1 cellular context compared by ENCODE assay signal in genomic region chr14:20698018-20698329, GRCh38.
TF ChIP-seq lines count a peak whose summit lies in the region.

No MANE protein-coding gene starts in this region.

TF ChIP-seq in GM23338, 12 proteins besides CTCF, POLR2A, EP300 and RAD21 (continued from another document):
- TF ChIP-seq EZH2 (IDR thresholded peaks at IDR 0.05; ENCODE audit: low read depth, unreplicated experiment) (no peak), JUNB (IDR thresholded peaks at IDR 0.05; ENCODE audit: unreplicated experiment) (no peak), ZNF331 (CRISPR knock-in tag; IDR thresholded peaks at IDR 0.05; ENCODE audit: low read depth) (no peak), CREB1 (CRISPR knock-in tag; IDR thresholded peaks at IDR 0.05; ENCODE audit: low read depth) (no peak), NANOG (IDR thresholded peaks at IDR 0.05; ENCODE audit: borderline replicate concordance) (no peak), ZNF114 (CRISPR knock-in tag; IDR thresholded peaks at IDR 0.05) (no peak)
- TF ChIP-seq, protein P1, sequence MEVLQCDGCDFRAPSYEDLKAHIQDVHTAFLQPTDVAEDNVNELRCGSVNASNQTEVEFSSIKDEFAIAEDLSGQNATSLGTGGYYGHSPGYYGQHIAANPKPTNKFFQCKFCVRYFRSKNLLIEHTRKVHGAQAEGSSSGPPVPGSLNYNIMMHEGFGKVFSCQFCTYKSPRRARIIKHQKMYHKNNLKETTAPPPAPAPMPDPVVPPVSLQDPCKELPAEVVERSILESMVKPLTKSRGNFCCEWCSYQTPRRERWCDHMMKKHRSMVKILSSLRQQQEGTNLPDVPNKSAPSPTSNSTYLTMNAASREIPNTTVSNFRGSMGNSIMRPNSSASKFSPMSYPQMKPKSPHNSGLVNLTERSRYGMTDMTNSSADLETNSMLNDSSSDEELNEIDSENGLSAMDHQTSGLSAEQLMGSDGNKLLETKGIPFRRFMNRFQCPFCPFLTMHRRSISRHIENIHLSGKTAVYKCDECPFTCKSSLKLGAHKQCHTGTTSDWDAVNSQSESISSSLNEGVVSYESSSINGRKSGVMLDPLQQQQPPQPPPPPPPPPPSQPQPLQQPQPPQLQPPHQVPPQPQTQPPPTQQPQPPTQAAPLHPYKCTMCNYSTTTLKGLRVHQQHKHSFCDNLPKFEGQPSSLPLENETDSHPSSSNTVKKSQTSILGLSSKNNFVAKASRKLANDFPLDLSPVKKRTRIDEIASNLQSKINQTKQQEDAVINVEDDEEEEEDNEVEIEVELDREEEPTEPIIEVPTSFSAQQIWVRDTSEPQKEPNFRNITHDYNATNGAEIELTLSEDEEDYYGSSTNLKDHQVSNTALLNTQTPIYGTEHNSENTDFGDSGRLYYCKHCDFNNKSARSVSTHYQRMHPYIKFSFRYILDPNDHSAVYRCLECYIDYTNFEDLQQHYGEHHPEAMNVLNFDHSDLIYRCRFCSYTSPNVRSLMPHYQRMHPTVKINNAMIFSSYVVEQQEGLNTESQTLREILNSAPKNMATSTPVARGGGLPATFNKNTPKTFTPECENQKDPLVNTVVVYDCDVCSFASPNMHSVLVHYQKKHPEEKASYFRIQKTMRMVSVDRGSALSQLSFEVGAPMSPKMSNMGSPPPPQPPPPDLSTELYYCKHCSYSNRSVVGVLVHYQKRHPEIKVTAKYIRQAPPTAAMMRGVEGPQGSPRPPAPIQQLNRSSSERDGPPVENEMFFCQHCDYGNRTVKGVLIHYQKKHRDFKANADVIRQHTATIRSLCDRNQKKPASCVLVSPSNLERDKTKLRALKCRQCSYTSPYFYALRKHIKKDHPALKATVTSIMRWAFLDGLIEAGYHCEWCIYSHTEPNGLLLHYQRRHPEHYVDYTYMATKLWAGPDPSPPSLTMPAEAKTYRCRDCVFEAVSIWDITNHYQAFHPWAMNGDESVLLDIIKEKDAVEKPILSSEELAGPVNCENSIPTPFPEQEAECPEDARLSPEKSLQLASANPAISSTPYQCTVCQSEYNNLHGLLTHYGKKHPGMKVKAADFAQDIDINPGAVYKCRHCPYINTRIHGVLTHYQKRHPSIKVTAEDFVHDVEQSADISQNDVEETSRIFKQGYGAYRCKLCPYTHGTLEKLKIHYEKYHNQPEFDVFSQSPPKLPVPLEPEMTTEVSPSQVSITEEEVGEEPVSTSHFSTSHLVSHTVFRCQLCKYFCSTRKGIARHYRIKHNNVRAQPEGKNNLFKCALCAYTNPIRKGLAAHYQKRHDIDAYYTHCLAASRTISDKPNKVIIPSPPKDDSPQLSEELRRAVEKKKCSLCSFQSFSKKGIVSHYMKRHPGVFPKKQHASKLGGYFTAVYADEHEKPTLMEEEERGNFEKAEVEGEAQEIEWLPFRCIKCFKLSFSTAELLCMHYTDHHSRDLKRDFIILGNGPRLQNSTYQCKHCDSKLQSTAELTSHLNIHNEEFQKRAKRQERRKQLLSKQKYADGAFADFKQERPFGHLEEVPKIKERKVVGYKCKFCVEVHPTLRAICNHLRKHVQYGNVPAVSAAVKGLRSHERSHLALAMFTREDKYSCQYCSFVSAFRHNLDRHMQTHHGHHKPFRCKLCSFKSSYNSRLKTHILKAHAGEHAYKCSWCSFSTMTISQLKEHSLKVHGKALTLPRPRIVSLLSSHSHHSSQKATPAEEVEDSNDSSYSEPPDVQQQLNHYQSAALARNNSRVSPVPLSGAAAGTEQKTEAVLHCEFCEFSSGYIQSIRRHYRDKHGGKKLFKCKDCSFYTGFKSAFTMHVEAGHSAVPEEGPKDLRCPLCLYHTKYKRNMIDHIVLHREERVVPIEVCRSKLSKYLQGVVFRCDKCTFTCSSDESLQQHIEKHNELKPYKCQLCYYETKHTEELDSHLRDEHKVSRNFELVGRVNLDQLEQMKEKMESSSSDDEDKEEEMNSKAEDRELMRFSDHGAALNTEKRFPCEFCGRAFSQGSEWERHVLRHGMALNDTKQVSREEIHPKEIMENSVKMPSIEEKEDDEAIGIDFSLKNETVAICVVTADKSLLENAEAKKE (CRISPR knock-in tag; IDR thresholded peaks at IDR 0.05) = no peak
